ENCODE assay signal across 10 cellular contexts in genomic region chr17:39701012-39701783, GRCh38. TPM values are rescaled to one million over a fixed set of nuclear protein-coding genes. Genes with fewer than 3 reads are reported as not detected.
DNase-seq lines count a peak whose midpoint lies in the region; ATAC-seq and TF ChIP-seq lines count a peak whose summit lies in the region.
"Had no signal": no experiment of that assay in that cellular context is flagged by ENCODE, and none has a peak within 500 bp of the region (broad histone marks: within the 10 kb centered on the region; RNA-seq: fewer than 3 reads in every experiment).

No MANE protein-coding gene starts in this region.

- H2BK15ac ChIP-seq in H9 (ENCODE audit: low read depth, low read length): no peak overlapping the region

- no peaks in the 10 kb centered on the region for H3K9me3 Mint-ChIP-seq in H9

- TF ChIP-seq CTCF in H9 (conservative IDR thresholded peaks at IDR 0.05): no peak
- no peak for TF ChIP-seq CTCF in body of pancreas (IDR thresholded peaks at IDR 0.05)

- peaks cover 24% of the 10 kb centered on the region for H3K4me1 ChIP-seq in H9 (ENCODE audit: insufficient read depth, low read length)
- peaks cover 64% of the 10 kb centered on the region for H3K4me1 ChIP-seq in body of pancreas

- no peak overlapping the region for H2BK20ac ChIP-seq in H9 (ENCODE audit: low read depth, low read length, poor library complexity, severe bottlenecking)

- no peak overlapping the region for H2BK5ac ChIP-seq in H9 (ENCODE audit: insufficient read length, low read length)

- H3K23ac ChIP-seq in H9 (ENCODE audit: insufficient read length, low read depth, low read length): no peak overlapping the region

- H4K20me1 ChIP-seq in H9 (ENCODE audit: control insufficient read depth, insufficient read depth, insufficient read length): no peaks in the 10 kb centered on the region

- no peaks in the 10 kb centered on the region for H3K36me3 ChIP-seq in body of pancreas (replicated peaks in 1 of 2; ENCODE audit: insufficient read depth in 1 of 2, low read depth in 2 of 2)

- no peak overlapping the region for H3K4ac ChIP-seq in H9 (ENCODE audit: low read depth, low read length)

- peak overlapping the region; percentile 68 to 88 (median 76); a peak in 6 of 7 replicates for H3K27ac Mint-ChIP-seq in H9

- H3K27me3 ChIP-seq in H9 (ENCODE audit: insufficient read depth, low read length): no peaks in the 10 kb centered on the region
- H3K27me3 ChIP-seq in body of pancreas: no peaks in the 10 kb centered on the region

- no peak overlapping the region for H3K18ac ChIP-seq in H9 (ENCODE audit: insufficient read length, low read depth, low read length)

- H3K79me2 ChIP-seq in H9 (ENCODE audit: insufficient read depth, low read length): peaks cover 47% of the 10 kb centered on the region

- peak overlapping the region; percentile 61 for H3K9ac ChIP-seq in H9 (ENCODE audit: extremely low read depth, insufficient read length, low read length)

- H3K79me1 ChIP-seq in H9 (ENCODE audit: insufficient read depth, low read depth, low read length, poor library complexity, severe bottlenecking): no peaks in the 10 kb centered on the region

- H3K36me3 Mint-ChIP-seq in H9 (ENCODE audit: insufficient read depth in 1 of 3, low read depth in 3 of 3): peaks cover 9 to 33% (median 24%) of the 10 kb centered on the region in 3 experiments

- no peak overlapping the region for H2BK120ac ChIP-seq in H9 (ENCODE audit: low read depth, low read length, poor library complexity, severe bottlenecking)

- TF ChIP-seq POLR2A in body of pancreas (IDR thresholded peaks at IDR 0.05): peak in 1 of 3 donors; percentile 15

- H4K8ac ChIP-seq in H9 (replicated peaks; ENCODE audit: insufficient read length, low read depth, low read length): no peak overlapping the region

- peaks cover 8% of the 10 kb centered on the region for H3K23me2 ChIP-seq in H9 (ENCODE audit: insufficient read length, low read depth, low read length, poor library complexity, severe bottlenecking)

- H2AFZ ChIP-seq in H9 (ENCODE audit: low read length): no peak overlapping the region

- no peak overlapping the region for H3T11ph ChIP-seq in H9 (ENCODE audit: low read length)

- DNase-seq in H9 (no peak), body of pancreas (peak in 3 of 4 donors; percentile 45 to 67 (median 54)), islet precursor cell (peak; percentile 74), skeletal muscle cell (ENCODE audit: low read depth) (no peak), C1 segment of cervical spinal cord (lab: John Stamatoyannopoulos, UW) (no peak)
- no peak for DNase-seq in activated CD4-positive, alpha-beta T cell treated with anti-CD3 and anti-CD28 coated beads for 1 hour
- DNase-seq: hippocampal formation had no signal

- no peak overlapping the region for H3K14ac ChIP-seq in H9 (ENCODE audit: insufficient read depth, low read length)

- peaks cover 67 to 78% of the 10 kb centered on the region in 2 experiments for H3K4me1 Mint-ChIP-seq in H9

- no peak overlapping the region for H4K5ac ChIP-seq in H9 (ENCODE audit: insufficient read length, low read depth, low read length)

- H2BK12ac ChIP-seq in H9 (ENCODE audit: insufficient read length, low read depth, low read length): no peak overlapping the region

- H3K9me3 ChIP-seq in H9 (ENCODE audit: control insufficient read depth, low read depth, low read length) (no peaks in the 10 kb centered on the region), body of pancreas (no peaks in the 10 kb centered on the region)

- peak overlapping the region; percentile 92 to 97 for H3K4me3 Mint-ChIP-seq in H9

- no peak overlapping the region for H3K56ac ChIP-seq in H9 (ENCODE audit: insufficient read length, low read depth, low read length)

- H3K27me3 Mint-ChIP-seq in H9 (ENCODE audit: low read depth): no peaks in the 10 kb centered on the region; the same call in 1 of the 2 replicates

- H3K4me3 ChIP-seq in body of pancreas (peak overlapping the region in 1 of 2 donors; percentile 90), skeletal muscle cell (ENCODE audit: low read depth, low read length) (peak overlapping the region; percentile 87)

- peak overlapping the region; percentile 95 for H3K4me2 ChIP-seq in H9 (ENCODE audit: insufficient read depth, insufficient read length, low read length)

- H4K91ac ChIP-seq in H9 (ENCODE audit: insufficient read length, low read depth, low read length): no peak overlapping the region

- WGBS in H9 (ENCODE audit: extremely low coverage, insufficient read length, low lambda C conversion rate): no CpG with 5 or more reads among the region's 10 CpGs
- WGBS in body of pancreas, 2 donors: 19 to 22% methylated on average over 6 to 10 of the region's 10 CpGs

- intact Hi-C loops in body of pancreas (cut with DNase I): no loop called here

- no peak overlapping the region for H2AK5ac ChIP-seq in H9 (ENCODE audit: insufficient read length, low read length)

- ATAC-seq in body of pancreas (no peak), HG03457 (IDR thresholded peaks at IDR 0.05; ENCODE audit: unreplicated experiment) (no peak), GM21390 (IDR thresholded peaks at IDR 0.05; ENCODE audit: unreplicated experiment) (no peak)

- H3K27ac ChIP-seq in H9 (ENCODE audit: insufficient read length, low read depth, low read length) (no peak overlapping the region), body of pancreas (peak overlapping the region; percentile 81 to 97 (median 94))

RNA-seq across cellular contexts. Expression of gene ERBB2, which starts 1.3 kb away (rescaled TPM):
- total RNA-seq in H9 (2021): 216 and 217 TPM in 2 replicates
- 10 to 100 TPM; 52.4 to 65.3 TPM for total RNA-seq in body of pancreas

RNA-seq across cellular contexts. Expression of gene PGAP3, which starts 13.3 kb away (rescaled TPM):
- 29.0 and 30.2 TPM in 2 replicates for total RNA-seq in H9 (2021)
- total RNA-seq in body of pancreas: 10 to 100 TPM; 13.8 to 33.2 TPM

RNA-seq across cellular contexts. Expression of gene MIEN1, which starts 29.1 kb away (rescaled TPM):
- 45.2 and 50.8 TPM in 2 replicates for total RNA-seq in H9 (2021)
- 10 to 100 TPM; 79.1 to 98.2 TPM for total RNA-seq in body of pancreas

RNA-seq across cellular contexts. Expression of gene PNMT, which starts 32.9 kb away (rescaled TPM):
- 2.1 and 2.3 TPM in 2 replicates for total RNA-seq in H9 (2021)
- total RNA-seq in body of pancreas: 1 to 10 TPM; 1.3 to 2.6 TPM
- total RNA-seq: H4 had no signal

RNA-seq across cellular contexts. Expression of gene TCAP, which starts 36.0 kb away (rescaled TPM):
- total RNA-seq in H9 (2021) (2.1 and 2.5 TPM in 2 replicates), body of pancreas (under 1 TPM in 1 of 2 donors, not detected in 1; 0.26 TPM)

Comparison
In these comparisons a context has a peak if more than half of its experiments do, and no peak if none do; other contexts are left out.
1. DNase-seq: peak in body of pancreas (3 of 4) and islet precursor cell (single experiment); none in H9 (single experiment), skeletal muscle cell (single experiment), activated CD4-positive, alpha-beta T cell treated with anti-CD3 and anti-CD28 coated beads for 1 hour (single experiment) and C1 segment of cervical spinal cord (0 of 14).